In the genomic region with DNA sequence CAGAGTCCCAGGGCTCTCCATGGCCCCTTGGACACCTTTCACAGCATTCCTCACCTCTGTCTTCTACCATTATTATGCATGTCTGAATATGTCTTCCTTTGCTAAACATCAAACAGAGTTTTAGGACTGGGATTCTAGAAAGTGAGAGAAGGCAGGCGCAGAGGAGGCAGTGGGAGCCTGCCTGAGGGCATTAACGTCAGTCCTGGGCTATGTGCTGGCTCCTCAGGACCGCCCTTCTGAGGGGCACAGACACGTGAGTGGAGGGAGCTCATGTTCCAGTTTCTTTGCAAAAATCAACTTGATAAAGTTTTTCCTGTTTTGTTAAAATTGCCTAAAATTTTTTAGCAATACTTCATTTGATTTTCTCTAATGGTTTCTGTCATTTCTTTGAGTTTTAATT, we compare ENCODE assay signal across 25 cellular contexts. TPM values are rescaled to one million over a fixed set of nuclear protein-coding genes. Genes with fewer than 3 reads are reported as not detected.
"Had no signal": no experiment of that assay in that cellular context is flagged by ENCODE, and none has a peak within 500 bp of the region (broad histone marks: within the 10 kb centered on the region; RNA-seq: fewer than 3 reads in every experiment).

No MANE protein-coding gene starts in this region.

- H3K27ac ChIP-seq: colonic mucosa, esophagus squamous epithelium, gastrocnemius medialis, spleen, thoracic aorta had no signal

- H3K36me3 ChIP-seq: colonic mucosa, esophagus squamous epithelium, gastrocnemius medialis, spleen, thoracic aorta had no signal

- H3K36me3 Mint-ChIP-seq: activated naive CD4-positive, alpha-beta T cell treated with anti-CD3 and anti-CD28 coated beads, Interleukin-2, amount 10 ng/mL, durations not matched to agents 7 days and 5 days; type B pancreatic cell; WTC11 had no signal

- H3K9me3 Mint-ChIP-seq: activated naive CD4-positive, alpha-beta T cell treated with anti-CD3 and anti-CD28 coated beads, Interleukin-2, amount 10 ng/mL, durations not matched to agents 7 days and 5 days; endodermal cell; nephron progenitor cell; type B pancreatic cell; WTC11 had no signal

- ATAC-seq: gastrocnemius medialis, left ventricle myocardium superior, WTC11 had no signal

- H3K27me3 Mint-ChIP-seq: type B pancreatic cell had no signal

- DNase-seq: activated CD8-positive, alpha-beta memory T cell treated with anti-CD3 and anti-CD28 coated beads for 24 hours; activated CD8-positive, alpha-beta memory T cell treated with anti-CD3 and anti-CD28 coated beads, Interleukin-2, amount 50 U/mL, for 4 hours; activated effector memory CD4-positive, alpha-beta T cell treated with Interleukin-2 at 50 U/mL for 16 hours; activated naive CD4-positive, alpha-beta T cell treated with anti-CD3 and anti-CD28 coated beads, Interleukin-2, amount 10 ng/mL, durations not matched to agents 7 days and 5 days; activated T-cell treated with anti-CD3 and anti-CD28 coated beads, Interleukin-2, amount 50 U/mL, for 48 hours; caudate nucleus; colonic mucosa; endodermal cell; esophagus squamous epithelium; gastrocnemius medialis; hypothalamus; left ventricle myocardium superior; nephron progenitor cell; nucleus accumbens; retina; spleen; stimulated activated CD4-positive, alpha-beta T cell treated with anti-CD3 and anti-CD28 coated beads, Interleukin-4, amount 100 ng/mL, for 1 hour; stimulated activated naive CD4-positive, alpha-beta T cell treated with Interleukin-2 at 50 U/mL for 16 hours; T-helper 1 cell had no signal

- H3K4me3 Mint-ChIP-seq: activated naive CD4-positive, alpha-beta T cell treated with anti-CD3 and anti-CD28 coated beads, Interleukin-2, amount 10 ng/mL, durations not matched to agents 7 days and 5 days; endodermal cell; nephron progenitor cell; type B pancreatic cell; WTC11 had no signal

- H3K27me3 ChIP-seq: colonic mucosa, esophagus squamous epithelium, gastrocnemius medialis, spleen had no signal

- H3K9me3 ChIP-seq: colonic mucosa, esophagus squamous epithelium, gastrocnemius medialis, spleen, thoracic aorta had no signal

- H3K27ac Mint-ChIP-seq: activated naive CD4-positive, alpha-beta T cell treated with anti-CD3 and anti-CD28 coated beads, Interleukin-2, amount 10 ng/mL, durations not matched to agents 7 days and 5 days; endodermal cell; nephron progenitor cell; type B pancreatic cell; WTC11 had no signal

- H3K4me3 ChIP-seq: colonic mucosa, esophagus squamous epithelium, gastrocnemius medialis, spleen, thoracic aorta had no signal

RNA-seq across cellular contexts. Expression of gene C6orf15, which starts 38.0 kb away (rescaled TPM):
- total RNA-seq: colonic mucosa, endodermal cell, gastrocnemius medialis, left ventricle myocardium superior, mononuclear cell, posterior vena cava, spleen, thoracic aorta, WTC11 had no signal

RNA-seq across cellular contexts. Expression of gene PSORS1C1, which starts 40.2 kb away (rescaled TPM):
- total RNA-seq: gastrocnemius medialis, mononuclear cell had no signal

RNA-seq across cellular contexts. Expression of gene CDSN, which starts 45.8 kb away (rescaled TPM):
- total RNA-seq: colonic mucosa, endodermal cell, gastrocnemius medialis, left ventricle myocardium superior, mononuclear cell, myocyte, posterior vena cava, spleen, WTC11 had no signal
